Comparison of ENCODE assay signal across 13 cellular contexts in genomic region chr14:54805080-54805479, GRCh38.
DNase-seq lines count a peak whose midpoint lies in the region; ATAC-seq, FAIRE-seq and TF ChIP-seq lines count a peak whose summit lies in the region.
"Had no signal": no experiment of that assay in that cellular context is flagged by ENCODE, and none has a peak within 500 bp of the region (broad histone marks: within the 10 kb centered on the region; RNA-seq: fewer than 3 reads in every experiment).

No MANE protein-coding gene starts in this region.

- no peak overlapping the region for H2BK12ac ChIP-seq in H9 (ENCODE audit: insufficient read length, low read depth, low read length)

- peak overlapping the region; percentile 2 for H3K56ac ChIP-seq in H9 (ENCODE audit: insufficient read length, low read depth, low read length)

- H3K23ac ChIP-seq in H9 (ENCODE audit: insufficient read length, low read depth, low read length), result no peak overlapping the region

- H2AFZ ChIP-seq in H9 (ENCODE audit: low read length) (no peak overlapping the region), mammary epithelial cell (ENCODE audit: low read depth, low read length) (peak overlapping the region; percentile 87), HepG2 (ENCODE audit: low read length) (no peak overlapping the region)

- peak; percentile 32 for DNase-seq in H9
- DNase-seq in mammary epithelial cell, result no peak
- DNase-seq in HepG2 (ENCODE audit: low spot score), result no peak
- no peak for DNase-seq in amniotic stem cell (lab: John Stamatoyannopoulos, UW)
- no peak for DNase-seq in occipital lobe (lab: John Stamatoyannopoulos, UW)

- POLR2A ChIA-PET in HepG2 (lab: Yijun Ruan, JAX), result no interaction called here

- no peaks in the 10 kb centered on the region for H3K79me1 ChIP-seq in H9 (ENCODE audit: insufficient read depth, low read depth, low read length, poor library complexity, severe bottlenecking)

- TF ChIP-seq CTCF in H9 (conservative IDR thresholded peaks at IDR 0.05) (no peak), mammary epithelial cell (conservative IDR thresholded peaks at IDR 0.05 in 1 of 2, IDR thresholded peaks at IDR 0.05 in 1 of 2; ENCODE audit: extremely low read depth in 1 of 2, insufficient read depth in 1 of 2, low read depth in 1 of 2, low read length in 2 of 2) (no peak), HepG2 (CRISPR knock-in tag; IDR thresholded peaks at IDR 0.05) (no peak)

- H4K5ac ChIP-seq in H9 (ENCODE audit: insufficient read length, low read depth, low read length), result no peak overlapping the region

- no peaks in the 10 kb centered on the region for H3K23me2 ChIP-seq in H9 (ENCODE audit: insufficient read length, low read depth, low read length, poor library complexity, severe bottlenecking)

- no peaks in the 10 kb centered on the region for H4K20me1 ChIP-seq in BLaER1
- H4K20me1 ChIP-seq in H9 (ENCODE audit: control insufficient read depth, insufficient read depth, insufficient read length), result no peaks in the 10 kb centered on the region
- no peaks in the 10 kb centered on the region for H4K20me1 ChIP-seq in mammary epithelial cell (ENCODE audit: insufficient read depth, low read length)
- no peaks in the 10 kb centered on the region for H4K20me1 ChIP-seq in HepG2 (ENCODE audit: insufficient read depth, low read length)

- TF ChIP-seq EP300 in HepG2 (IDR thresholded peaks at IDR 0.05; ENCODE audit: low read depth in 2 of 2, low read length in 2 of 2) (no peak), HepG2 (CRISPR knock-in tag; IDR thresholded peaks at IDR 0.05; ENCODE audit: borderline replicate concordance) (no peak)

- H2BK20ac ChIP-seq in H9 (ENCODE audit: low read depth, low read length, poor library complexity, severe bottlenecking), result no peak overlapping the region

- no peak for FAIRE-seq in HepG2 (lab: Jason Lieb, UNC)
- FAIRE-seq: colon, endometrium had no signal

- ATAC-seq in HepG2 (no peak), HG03442 (IDR thresholded peaks at IDR 0.05; ENCODE audit: unreplicated experiment) (no peak)

- no peak overlapping the region for H3K18ac ChIP-seq in H9 (ENCODE audit: insufficient read length, low read depth, low read length)

- no TSS peak for BruUV-seq in mammary epithelial cell (replicated peaks; lab: Mats Ljungman, UMichigan)
- no TSS peak for BruUV-seq in HepG2 (replicated peaks; lab: Mats Ljungman, UMichigan)

- H3K27me3 Mint-ChIP-seq in H9 (ENCODE audit: low read depth), result peaks cover 36% of the 10 kb centered on the region

- H4K91ac ChIP-seq in H9 (ENCODE audit: insufficient read length, low read depth, low read length), result no peak overlapping the region

- H4K8ac ChIP-seq in H9 (replicated peaks; ENCODE audit: insufficient read length, low read depth, low read length), result no peak overlapping the region

- H3K27me3 ChIP-seq in BLaER1 (no peaks in the 10 kb centered on the region), H9 (ENCODE audit: insufficient read depth, low read length) (no peaks in the 10 kb centered on the region), mammary epithelial cell (ENCODE audit: insufficient read depth, low read length) (no peaks in the 10 kb centered on the region), HepG2 (ENCODE audit: control insufficient read depth in 1 of 2, insufficient read depth in 2 of 2, low read length in 2 of 2) (no peaks in the 10 kb centered on the region)

- H3K4me3 ChIP-seq in BLaER1, result no peak overlapping the region
- H3K4me3 ChIP-seq in mammary epithelial cell (replicated peaks in 1 of 3; ENCODE audit: insufficient read depth in 1 of 3, low read depth in 2 of 3, low read length in 3 of 3), result no peak overlapping the region
- peak overlapping the region in 1 of 3 experiments; percentile 55; a peak in 1 of 6 replicates for H3K4me3 ChIP-seq in HepG2 (replicated peaks in 1 of 3; ENCODE audit: insufficient read depth in 1 of 3, low read depth in 2 of 3, low read length in 3 of 3)
- H3K4me3 ChIP-seq: skin epidermis had no signal

- H3K4me1 Mint-ChIP-seq in H9, result peaks cover 22 to 23% of the 10 kb centered on the region in 2 experiments

- peaks cover 0 to 4% of the 10 kb centered on the region in 2 experiments; a peak in 2 of 5 replicates for H3K9me3 Mint-ChIP-seq in H9
- H3K9me3 Mint-ChIP-seq: activated naive CD4-positive, alpha-beta T cell treated with anti-CD3 and anti-CD28 coated beads, Interleukin-2, amount 50 U/mL, for 24 hours; CD8-positive, alpha-beta memory T cell had no signal

- H3K27ac Mint-ChIP-seq in H9, result no peak overlapping the region; a peak in 1 of 7 replicates
- H3K27ac Mint-ChIP-seq: activated naive CD4-positive, alpha-beta T cell treated with anti-CD3 and anti-CD28 coated beads, Interleukin-2, amount 50 U/mL, for 24 hours; stimulated activated naive B cell treated with anti-CD40 and anti-IgM and Interleukin-4, amounts not matched to agents 10 μg/mL and 1 μg/mL and 100 μg/mL, for 72 hours had no signal

- intact Hi-C loops in mammary epithelial cell (cut with micrococcal nuclease) (loop anchor here (1.0 to 2.0 kb wide), 3 partner anchors 114 to 438 kb away; no protein-coding TSS in a partner anchor), HepG2 (cut with micrococcal nuclease; ENCODE audit: unreplicated experiment) (loop anchor here (5.0 to 10.0 kb wide), 3 partner anchors 87 to 308 kb away; partner anchors contain the start of gene SAMD4A)

- H3K9me3 ChIP-seq in BLaER1 (no peaks in the 10 kb centered on the region), H9 (ENCODE audit: control insufficient read depth, low read depth, low read length) (no peaks in the 10 kb centered on the region), mammary epithelial cell (replicated peaks; ENCODE audit: insufficient read depth, low read length) (no peaks in the 10 kb centered on the region), HepG2 (ENCODE audit: low read length) (no peaks in the 10 kb centered on the region)

- H3K9ac ChIP-seq in BLaER1 (0 out of 2 replicates have a peak overlapping the region, but pooled peaks have one; percentile 1), H9 (ENCODE audit: extremely low read depth, insufficient read length, low read length) (no peak overlapping the region), mammary epithelial cell (ENCODE audit: insufficient read depth, low read length) (no peak overlapping the region), HepG2 (ENCODE audit: insufficient read depth, low read depth, low read length) (no peak overlapping the region)

- no CpG with 5 or more reads among the region's 8 CpGs for WGBS in H9 (ENCODE audit: extremely low coverage, insufficient read length, low lambda C conversion rate)
- WGBS in mammary epithelial cell (ENCODE audit: low coverage, missing lambda C conversion rate), result 24% methylated on average over 6 of the region's 8 CpGs
- WGBS in HepG2 (ENCODE audit: low lambda C conversion rate), result 67% methylated on average over 8 of the region's 8 CpGs

- no peak overlapping the region for H3K14ac ChIP-seq in H9 (ENCODE audit: insufficient read depth, low read length)

- CTCF ChIA-PET in mammary epithelial cell (lab: Charles Lee; ENCODE audit: low non-redundant PET) (interaction anchor here (0.6 kb wide), 1 partner anchor 11 kb away, joined by 3 read pairs; no protein-coding TSS in a partner anchor), HepG2 (lab: Yijun Ruan, JAX; ENCODE audit: low intra/inter-chr PET ratio, low total read pairs) (interaction anchor here (1.2 to 2.0 kb wide), 3 partner anchors 88 to 241 kb away, joined by 3 to 13 read pairs (median 11); no protein-coding TSS in a partner anchor)

- in situ Hi-C loops in mammary epithelial cell (cut with MboI; ENCODE audit: low sequenced_read_pairs in 2 of 2), result loop anchor here in 1 of 2 donors (10.0 kb wide), 1 partner anchor 240 kb away; the partner anchor contains the start of gene SAMD4A
- in situ Hi-C loops in HepG2 (cut with HindIII; ENCODE audit: extremely low pct_ligation_motif_present, low pct_unique_long_range_greater_than_20kb), result loop anchor here (10.0 kb wide), 1 partner anchor 240 kb away; the partner anchor contains the start of gene SAMD4A

- H3K79me2 ChIP-seq in H9 (ENCODE audit: insufficient read depth, low read length) (no peaks in the 10 kb centered on the region), mammary epithelial cell (ENCODE audit: insufficient read depth, low read length) (no peaks in the 10 kb centered on the region), HepG2 (ENCODE audit: insufficient read depth, low read length) (no peaks in the 10 kb centered on the region)

- no peak overlapping the region for H2BK5ac ChIP-seq in H9 (ENCODE audit: insufficient read length, low read length)

- TF ChIP-seq POLR2A in HepG2 (IDR thresholded peaks at IDR 0.05; ENCODE audit: insufficient read depth in 1 of 2, low read depth in 2 of 2, low read length in 2 of 2), result no peak

- no peak overlapping the region for H2BK15ac ChIP-seq in H9 (ENCODE audit: low read depth, low read length)

- no peak overlapping the region for H3T11ph ChIP-seq in H9 (ENCODE audit: low read length)

- no peak overlapping the region for H3K4ac ChIP-seq in H9 (ENCODE audit: low read depth, low read length)

- TF ChIP-seq RAD21 in HepG2 (CRISPR knock-in tag; IDR thresholded peaks at IDR 0.05), result no peak

- H3K36me3 ChIP-seq in BLaER1 (no peaks in the 10 kb centered on the region), mammary epithelial cell (ENCODE audit: insufficient read depth, low read length) (no peaks in the 10 kb centered on the region), HepG2 (replicated peaks in 1 of 2; ENCODE audit: control insufficient read depth in 1 of 2, insufficient read depth in 2 of 2, low read length in 2 of 2) (no peaks in the 10 kb centered on the region)

- no peaks in the 10 kb centered on the region for H3K36me3 Mint-ChIP-seq in H9 (ENCODE audit: insufficient read depth in 1 of 3, low read depth in 3 of 3)
- H3K36me3 Mint-ChIP-seq: activated naive CD4-positive, alpha-beta T cell treated with anti-CD3 and anti-CD28 coated beads, Interleukin-2, amount 50 U/mL, for 24 hours; stimulated activated naive B cell treated with anti-CD40 and anti-IgM and Interleukin-4, amounts not matched to agents 10 μg/mL and 1 μg/mL and 100 μg/mL, for 72 hours had no signal

- H3K4me2 ChIP-seq in BLaER1 (peak overlapping the region; percentile 71), H9 (ENCODE audit: insufficient read depth, insufficient read length, low read length) (peak overlapping the region; percentile 11), mammary epithelial cell (ENCODE audit: insufficient read depth, low read depth, low read length) (peak overlapping the region; percentile 54), HepG2 (ENCODE audit: low read depth, low read length) (peak overlapping the region; percentile 92; the same call in 1 of the 2 replicates)

- H2AK5ac ChIP-seq in H9 (ENCODE audit: insufficient read length, low read length), result no peak overlapping the region

- dilution Hi-C loops in mammary epithelial cell (cut with HindIII; ENCODE audit: low sequenced_read_pairs), result no loop called here

- H3K4me1 ChIP-seq in BLaER1 (peaks cover 23% of the 10 kb centered on the region), H9 (ENCODE audit: insufficient read depth, low read length) (peaks cover 2% of the 10 kb centered on the region; the same call in 1 of the 2 replicates), mammary epithelial cell (ENCODE audit: insufficient read depth, low read length) (peaks cover 13% of the 10 kb centered on the region), HepG2 (ENCODE audit: insufficient read depth, low read length) (peaks cover 55% of the 10 kb centered on the region)

- no peak overlapping the region for H2BK120ac ChIP-seq in H9 (ENCODE audit: low read depth, low read length, poor library complexity, severe bottlenecking)

- H3K27ac ChIP-seq in BLaER1 (no peak overlapping the region), H9 (ENCODE audit: insufficient read length, low read depth, low read length) (no peak overlapping the region), mammary epithelial cell (ENCODE audit: insufficient read depth, low read depth, low read length) (no peak overlapping the region), HepG2 (ENCODE audit: extremely low read length, insufficient read depth, low read length) (no peak overlapping the region)
- H3K27ac ChIP-seq: skin epidermis had no signal

- no peak overlapping the region for H3K4me3 Mint-ChIP-seq in H9
- H3K4me3 Mint-ChIP-seq: activated naive CD4-positive, alpha-beta T cell treated with anti-CD3 and anti-CD28 coated beads, Interleukin-2, amount 50 U/mL, for 24 hours; CD8-positive, alpha-beta memory T cell; stimulated activated naive B cell treated with anti-CD40 and anti-IgM and Interleukin-4, amounts not matched to agents 10 μg/mL and 1 μg/mL and 100 μg/mL, for 72 hours had no signal

Comparison
In these comparisons a context has a peak if more than half of its experiments do, and no peak if none do; other contexts are left out.
1. H3K4me2 ChIP-seq: peak in every context shown above with its lines; median percentile 92 in HepG2; 71 in BLaER1; 54 in mammary epithelial cell; 11 in H9.